In the genomic region with DNA sequence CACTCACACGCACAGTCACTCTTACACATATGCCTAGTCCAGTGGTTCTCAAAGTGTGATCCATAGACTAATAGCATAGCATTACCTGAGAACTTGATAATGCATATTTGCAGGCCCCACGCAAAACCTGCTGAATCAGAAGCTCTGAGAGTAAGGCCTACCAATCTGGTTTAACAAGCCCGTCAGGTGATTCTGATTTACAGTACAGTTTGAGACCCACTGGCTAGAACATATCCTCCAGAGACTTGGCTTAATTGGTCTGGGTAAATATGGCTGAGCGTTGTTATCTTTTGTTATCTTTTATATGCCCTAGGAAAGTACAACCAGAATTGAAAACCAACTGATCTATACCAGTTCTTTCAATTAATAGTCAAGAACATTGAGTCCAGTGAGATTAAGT, we compare ENCODE assay signal across 1 cellular context.
TF ChIP-seq lines count a peak whose summit lies in the region.

No MANE protein-coding gene starts in this region.

TF ChIP-seq in HEK293, 187 proteins besides CTCF, POLR2A, EP300 and RAD21 (continued from another document):
- TF ChIP-seq, protein P1, sequence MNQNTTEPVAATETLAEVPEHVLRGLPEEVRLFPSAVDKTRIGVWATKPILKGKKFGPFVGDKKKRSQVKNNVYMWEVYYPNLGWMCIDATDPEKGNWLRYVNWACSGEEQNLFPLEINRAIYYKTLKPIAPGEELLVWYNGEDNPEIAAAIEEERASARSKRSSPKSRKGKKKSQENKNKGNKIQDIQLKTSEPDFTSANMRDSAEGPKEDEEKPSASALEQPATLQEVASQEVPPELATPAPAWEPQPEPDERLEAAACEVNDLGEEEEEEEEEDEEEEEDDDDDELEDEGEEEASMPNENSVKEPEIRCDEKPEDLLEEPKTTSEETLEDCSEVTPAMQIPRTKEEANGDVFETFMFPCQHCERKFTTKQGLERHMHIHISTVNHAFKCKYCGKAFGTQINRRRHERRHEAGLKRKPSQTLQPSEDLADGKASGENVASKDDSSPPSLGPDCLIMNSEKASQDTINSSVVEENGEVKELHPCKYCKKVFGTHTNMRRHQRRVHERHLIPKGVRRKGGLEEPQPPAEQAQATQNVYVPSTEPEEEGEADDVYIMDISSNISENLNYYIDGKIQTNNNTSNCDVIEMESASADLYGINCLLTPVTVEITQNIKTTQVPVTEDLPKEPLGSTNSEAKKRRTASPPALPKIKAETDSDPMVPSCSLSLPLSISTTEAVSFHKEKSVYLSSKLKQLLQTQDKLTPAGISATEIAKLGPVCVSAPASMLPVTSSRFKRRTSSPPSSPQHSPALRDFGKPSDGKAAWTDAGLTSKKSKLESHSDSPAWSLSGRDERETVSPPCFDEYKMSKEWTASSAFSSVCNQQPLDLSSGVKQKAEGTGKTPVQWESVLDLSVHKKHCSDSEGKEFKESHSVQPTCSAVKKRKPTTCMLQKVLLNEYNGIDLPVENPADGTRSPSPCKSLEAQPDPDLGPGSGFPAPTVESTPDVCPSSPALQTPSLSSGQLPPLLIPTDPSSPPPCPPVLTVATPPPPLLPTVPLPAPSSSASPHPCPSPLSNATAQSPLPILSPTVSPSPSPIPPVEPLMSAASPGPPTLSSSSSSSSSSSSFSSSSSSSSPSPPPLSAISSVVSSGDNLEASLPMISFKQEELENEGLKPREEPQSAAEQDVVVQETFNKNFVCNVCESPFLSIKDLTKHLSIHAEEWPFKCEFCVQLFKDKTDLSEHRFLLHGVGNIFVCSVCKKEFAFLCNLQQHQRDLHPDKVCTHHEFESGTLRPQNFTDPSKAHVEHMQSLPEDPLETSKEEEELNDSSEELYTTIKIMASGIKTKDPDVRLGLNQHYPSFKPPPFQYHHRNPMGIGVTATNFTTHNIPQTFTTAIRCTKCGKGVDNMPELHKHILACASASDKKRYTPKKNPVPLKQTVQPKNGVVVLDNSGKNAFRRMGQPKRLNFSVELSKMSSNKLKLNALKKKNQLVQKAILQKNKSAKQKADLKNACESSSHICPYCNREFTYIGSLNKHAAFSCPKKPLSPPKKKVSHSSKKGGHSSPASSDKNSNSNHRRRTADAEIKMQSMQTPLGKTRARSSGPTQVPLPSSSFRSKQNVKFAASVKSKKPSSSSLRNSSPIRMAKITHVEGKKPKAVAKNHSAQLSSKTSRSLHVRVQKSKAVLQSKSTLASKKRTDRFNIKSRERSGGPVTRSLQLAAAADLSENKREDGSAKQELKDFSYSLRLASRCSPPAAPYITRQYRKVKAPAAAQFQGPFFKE (tag by site-specific recombination; IDR thresholded peaks at IDR 0.05; ENCODE audit: borderline replicate concordance) = no peak
- TF ChIP-seq, protein P2, sequence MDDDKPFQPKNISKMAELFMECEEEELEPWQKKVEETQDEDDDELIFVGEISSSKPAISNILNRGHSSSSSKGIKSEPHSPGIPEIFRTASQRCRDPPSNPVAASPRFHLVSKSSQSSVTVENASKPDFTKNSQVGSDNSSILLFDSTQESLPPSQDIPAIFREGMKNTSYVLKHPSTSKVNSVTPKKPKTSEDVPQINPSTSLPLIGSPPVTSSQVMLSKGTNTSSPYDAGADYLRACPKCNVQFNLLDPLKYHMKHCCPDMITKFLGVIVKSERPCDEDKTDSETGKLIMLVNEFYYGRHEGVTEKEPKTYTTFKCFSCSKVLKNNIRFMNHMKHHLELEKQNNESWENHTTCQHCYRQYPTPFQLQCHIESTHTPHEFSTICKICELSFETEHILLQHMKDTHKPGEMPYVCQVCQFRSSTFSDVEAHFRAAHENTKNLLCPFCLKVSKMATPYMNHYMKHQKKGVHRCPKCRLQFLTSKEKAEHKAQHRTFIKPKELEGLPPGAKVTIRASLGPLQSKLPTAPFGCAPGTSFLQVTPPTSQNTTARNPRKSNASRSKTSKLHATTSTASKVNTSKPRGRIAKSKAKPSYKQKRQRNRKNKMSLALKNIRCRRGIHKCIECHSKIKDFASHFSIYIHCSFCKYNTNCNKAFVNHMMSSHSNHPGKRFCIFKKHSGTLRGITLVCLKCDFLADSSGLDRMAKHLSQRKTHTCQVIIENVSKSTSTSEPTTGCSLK (tag by site-specific recombination; IDR thresholded peaks at IDR 0.05) = no peak
- TF ChIP-seq ZNF423 (tag by site-specific recombination; IDR thresholded peaks at IDR 0.05) (0 out of 2 replicates have a peak, but pooled peaks have one; percentile 33), ZNF677 (tag by site-specific recombination; IDR thresholded peaks at IDR 0.05) (no peak), ZNF600 (tag by site-specific recombination; IDR thresholded peaks at IDR 0.05) (no peak), GLIS2 (tag by site-specific recombination; IDR thresholded peaks at IDR 0.05) (no peak), ZNF19 (tag by site-specific recombination; IDR thresholded peaks at IDR 0.05; ENCODE audit: low read depth) (no peak), ZNF366 (tag by site-specific recombination; conservative IDR thresholded peaks at IDR 0.05) (no peak), ZNF140 (tag by site-specific recombination; IDR thresholded peaks at IDR 0.05) (no peak), ZBTB48 (tag by site-specific recombination; IDR thresholded peaks at IDR 0.05) (no peak), YY2 (tag by site-specific recombination; IDR thresholded peaks at IDR 0.05) (no peak), ZNF248 (tag by site-specific recombination; IDR thresholded peaks at IDR 0.05) (no peak), ZNF146 (tag by site-specific recombination; IDR thresholded peaks at IDR 0.05) (no peak), GLI4 (tag by site-specific recombination; IDR thresholded peaks at IDR 0.05) (no peak), ZNF792 (tag by site-specific recombination; IDR thresholded peaks at IDR 0.05) (no peak), ZSCAN16 (tag by site-specific recombination; IDR thresholded peaks at IDR 0.05) (no peak), ZBTB7A (tag by site-specific recombination; IDR thresholded peaks at IDR 0.05; ENCODE audit: low read depth) (no peak), TRIM28 (IDR thresholded peaks at IDR 0.05; ENCODE audit: borderline replicate concordance, low read length) (peak; percentile 38; the same call in 1 of the 2 replicates), ZNF239 (tag by site-specific recombination; IDR thresholded peaks at IDR 0.05) (no peak), SALL2 (tag by site-specific recombination; IDR thresholded peaks at IDR 0.05; ENCODE audit: borderline replicate concordance) (no peak), ZNF223 (tag by site-specific recombination; IDR thresholded peaks at IDR 0.05) (no peak), ZNF426 (tag by site-specific recombination; IDR thresholded peaks at IDR 0.05) (no peak), ZNF416 (tag by site-specific recombination; IDR thresholded peaks at IDR 0.05) (no peak), WT1 (tag by site-specific recombination; IDR thresholded peaks at IDR 0.05) (no peak), ZNF202 (tag by site-specific recombination; IDR thresholded peaks at IDR 0.05; ENCODE audit: borderline replicate concordance) (no peak), ZNF23 (tag by site-specific recombination; IDR thresholded peaks at IDR 0.05; ENCODE audit: borderline replicate concordance) (no peak), TCF7L2 (IDR thresholded peaks at IDR 0.05; ENCODE audit: borderline replicate concordance, low read depth, low read length) (no peak)
- TF ChIP-seq, protein P3, sequence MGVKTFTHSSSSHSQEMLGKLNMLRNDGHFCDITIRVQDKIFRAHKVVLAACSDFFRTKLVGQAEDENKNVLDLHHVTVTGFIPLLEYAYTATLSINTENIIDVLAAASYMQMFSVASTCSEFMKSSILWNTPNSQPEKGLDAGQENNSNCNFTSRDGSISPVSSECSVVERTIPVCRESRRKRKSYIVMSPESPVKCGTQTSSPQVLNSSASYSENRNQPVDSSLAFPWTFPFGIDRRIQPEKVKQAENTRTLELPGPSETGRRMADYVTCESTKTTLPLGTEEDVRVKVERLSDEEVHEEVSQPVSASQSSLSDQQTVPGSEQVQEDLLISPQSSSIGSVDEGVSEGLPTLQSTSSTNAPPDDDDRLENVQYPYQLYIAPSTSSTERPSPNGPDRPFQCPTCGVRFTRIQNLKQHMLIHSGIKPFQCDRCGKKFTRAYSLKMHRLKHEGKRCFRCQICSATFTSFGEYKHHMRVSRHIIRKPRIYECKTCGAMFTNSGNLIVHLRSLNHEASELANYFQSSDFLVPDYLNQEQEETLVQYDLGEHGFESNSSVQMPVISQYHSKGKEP (tag by site-specific recombination; IDR thresholded peaks at IDR 0.05) = no peak
- TF ChIP-seq, protein P4, sequence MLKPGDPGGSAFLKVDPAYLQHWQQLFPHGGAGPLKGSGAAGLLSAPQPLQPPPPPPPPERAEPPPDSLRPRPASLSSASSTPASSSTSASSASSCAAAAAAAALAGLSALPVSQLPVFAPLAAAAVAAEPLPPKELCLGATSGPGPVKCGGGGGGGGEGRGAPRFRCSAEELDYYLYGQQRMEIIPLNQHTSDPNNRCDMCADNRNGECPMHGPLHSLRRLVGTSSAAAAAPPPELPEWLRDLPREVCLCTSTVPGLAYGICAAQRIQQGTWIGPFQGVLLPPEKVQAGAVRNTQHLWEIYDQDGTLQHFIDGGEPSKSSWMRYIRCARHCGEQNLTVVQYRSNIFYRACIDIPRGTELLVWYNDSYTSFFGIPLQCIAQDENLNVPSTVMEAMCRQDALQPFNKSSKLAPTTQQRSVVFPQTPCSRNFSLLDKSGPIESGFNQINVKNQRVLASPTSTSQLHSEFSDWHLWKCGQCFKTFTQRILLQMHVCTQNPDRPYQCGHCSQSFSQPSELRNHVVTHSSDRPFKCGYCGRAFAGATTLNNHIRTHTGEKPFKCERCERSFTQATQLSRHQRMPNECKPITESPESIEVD (tag by site-specific recombination; IDR thresholded peaks at IDR 0.05) = peak; percentile 56; the same call in 1 of the 2 replicates
- TF ChIP-seq, protein P5, sequence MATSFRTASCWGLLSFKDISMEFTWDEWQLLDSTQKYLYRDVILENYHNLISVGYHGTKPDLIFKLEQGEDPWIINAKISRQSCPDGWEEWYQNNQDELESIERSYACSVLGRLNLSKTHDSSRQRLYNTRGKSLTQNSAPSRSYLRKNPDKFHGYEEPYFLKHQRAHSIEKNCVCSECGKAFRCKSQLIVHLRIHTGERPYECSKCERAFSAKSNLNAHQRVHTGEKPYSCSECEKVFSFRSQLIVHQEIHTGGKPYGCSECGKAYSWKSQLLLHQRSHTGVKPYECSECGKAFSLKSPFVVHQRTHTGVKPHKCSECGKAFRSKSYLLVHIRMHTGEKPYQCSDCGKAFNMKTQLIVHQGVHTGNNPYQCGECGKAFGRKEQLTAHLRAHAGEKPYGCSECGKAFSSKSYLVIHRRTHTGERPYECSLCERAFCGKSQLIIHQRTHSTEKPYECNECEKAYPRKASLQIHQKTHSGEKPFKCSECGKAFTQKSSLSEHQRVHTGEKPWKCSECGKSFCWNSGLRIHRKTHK (tag by site-specific recombination; IDR thresholded peaks at IDR 0.05) = no peak
- TF ChIP-seq, protein P6, sequence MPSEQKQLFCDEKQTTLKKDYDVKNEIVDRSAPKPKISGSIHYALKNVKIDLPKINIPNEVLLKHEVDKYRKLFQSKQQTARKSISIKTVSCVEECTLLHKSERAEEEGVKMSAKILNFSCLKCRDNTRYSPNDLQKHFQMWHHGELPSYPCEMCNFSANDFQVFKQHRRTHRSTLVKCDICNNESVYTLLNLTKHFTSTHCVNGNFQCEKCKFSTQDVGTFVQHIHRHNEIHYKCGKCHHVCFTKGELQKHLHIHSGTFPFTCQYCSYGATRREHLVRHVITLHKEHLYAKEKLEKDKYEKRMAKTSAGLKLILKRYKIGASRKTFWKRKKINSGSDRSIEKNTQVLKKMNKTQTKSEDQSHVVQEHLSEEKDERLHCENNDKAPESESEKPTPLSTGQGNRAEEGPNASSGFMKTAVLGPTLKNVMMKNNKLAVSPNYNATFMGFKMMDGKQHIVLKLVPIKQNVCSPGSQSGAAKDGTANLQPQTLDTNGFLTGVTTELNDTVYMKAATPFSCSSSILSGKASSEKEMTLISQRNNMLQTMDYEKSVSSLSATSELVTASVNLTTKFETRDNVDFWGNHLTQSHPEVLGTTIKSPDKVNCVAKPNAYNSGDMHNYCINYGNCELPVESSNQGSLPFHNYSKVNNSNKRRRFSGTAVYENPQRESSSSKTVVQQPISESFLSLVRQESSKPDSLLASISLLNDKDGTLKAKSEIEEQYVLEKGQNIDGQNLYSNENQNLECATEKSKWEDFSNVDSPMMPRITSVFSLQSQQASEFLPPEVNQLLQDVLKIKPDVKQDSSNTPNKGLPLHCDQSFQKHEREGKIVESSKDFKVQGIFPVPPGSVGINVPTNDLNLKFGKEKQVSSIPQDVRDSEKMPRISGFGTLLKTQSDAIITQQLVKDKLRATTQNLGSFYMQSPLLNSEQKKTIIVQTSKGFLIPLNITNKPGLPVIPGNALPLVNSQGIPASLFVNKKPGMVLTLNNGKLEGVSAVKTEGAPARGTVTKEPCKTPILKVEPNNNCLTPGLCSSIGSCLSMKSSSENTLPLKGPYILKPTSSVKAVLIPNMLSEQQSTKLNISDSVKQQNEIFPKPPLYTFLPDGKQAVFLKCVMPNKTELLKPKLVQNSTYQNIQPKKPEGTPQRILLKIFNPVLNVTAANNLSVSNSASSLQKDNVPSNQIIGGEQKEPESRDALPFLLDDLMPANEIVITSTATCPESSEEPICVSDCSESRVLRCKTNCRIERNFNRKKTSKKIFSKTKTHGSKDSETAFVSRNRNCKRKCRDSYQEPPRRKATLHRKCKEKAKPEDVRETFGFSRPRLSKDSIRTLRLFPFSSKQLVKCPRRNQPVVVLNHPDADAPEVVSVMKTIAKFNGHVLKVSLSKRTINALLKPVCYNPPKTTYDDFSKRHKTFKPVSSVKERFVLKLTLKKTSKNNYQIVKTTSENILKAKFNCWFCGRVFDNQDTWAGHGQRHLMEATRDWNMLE (tag by site-specific recombination; conservative IDR thresholded peaks at IDR 0.05; ENCODE audit: low read depth) = no peak
- TF ChIP-seq, protein P7, sequence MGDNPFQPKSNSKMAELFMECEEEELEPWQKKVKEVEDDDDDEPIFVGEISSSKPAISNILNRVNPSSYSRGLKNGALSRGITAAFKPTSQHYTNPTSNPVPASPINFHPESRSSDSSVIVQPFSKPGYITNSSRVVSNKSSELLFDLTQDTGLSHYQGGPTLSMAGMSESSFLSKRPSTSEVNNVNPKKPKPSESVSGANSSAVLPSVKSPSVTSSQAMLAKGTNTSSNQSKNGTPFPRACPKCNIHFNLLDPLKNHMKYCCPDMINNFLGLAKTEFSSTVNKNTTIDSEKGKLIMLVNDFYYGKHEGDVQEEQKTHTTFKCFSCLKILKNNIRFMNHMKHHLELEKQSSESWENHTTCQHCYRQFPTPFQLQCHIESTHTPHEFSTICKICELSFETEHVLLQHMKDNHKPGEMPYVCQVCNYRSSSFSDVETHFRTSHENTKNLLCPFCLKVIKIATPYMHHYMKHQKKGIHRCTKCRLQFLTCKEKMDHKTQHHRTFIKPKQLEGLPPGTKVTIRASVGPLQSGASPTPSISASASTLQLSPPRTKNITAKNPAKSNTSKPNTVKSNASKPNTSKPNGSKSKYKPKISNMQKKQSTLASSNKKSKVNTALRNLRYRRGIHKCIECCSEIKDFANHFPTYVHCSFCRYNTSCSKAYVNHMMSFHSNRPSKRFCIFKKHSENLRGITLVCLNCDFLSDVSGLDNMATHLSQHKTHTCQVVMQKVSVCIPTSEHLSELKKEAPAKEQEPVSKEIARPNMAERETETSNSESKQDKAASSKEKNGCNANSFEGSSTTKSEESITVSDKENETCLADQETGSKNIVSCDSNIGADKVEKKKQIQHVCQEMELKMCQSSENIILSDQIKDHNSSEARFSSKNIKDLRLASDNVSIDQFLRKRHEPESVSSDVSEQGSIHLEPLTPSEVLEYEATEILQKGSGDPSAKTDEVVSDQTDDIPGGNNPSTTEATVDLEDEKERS (tag by site-specific recombination; IDR thresholded peaks at IDR 0.05) = no peak
